ENCODE assay signal across 12 cellular contexts in the genomic region with DNA sequence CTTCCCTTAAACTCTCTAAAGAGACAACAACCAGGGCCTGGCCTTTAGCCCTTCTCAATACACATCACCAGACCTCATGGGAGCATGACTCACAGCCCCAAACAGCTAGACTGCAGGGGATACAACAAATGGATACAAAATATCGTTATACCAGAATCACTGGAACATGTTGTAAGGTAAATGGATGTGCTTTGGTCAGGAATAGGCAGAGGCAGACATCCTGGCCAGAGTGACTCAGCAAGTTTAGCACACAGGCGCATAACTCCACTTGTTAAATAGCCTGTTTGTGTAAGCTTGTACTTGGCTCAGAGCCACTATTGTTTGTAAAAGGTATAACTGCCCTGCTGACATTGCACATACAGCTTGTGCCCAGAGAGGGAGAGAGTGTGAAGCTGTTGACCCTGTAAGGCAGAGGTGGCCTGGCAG. TPM values are rescaled to one million over a fixed set of nuclear protein-coding genes. Genes with fewer than 3 reads are reported as not detected.
DNase-seq lines count a peak whose midpoint lies in the region; ATAC-seq, FAIRE-seq and TF ChIP-seq lines count a peak whose summit lies in the region.
"Had no signal": no experiment of that assay in that cellular context is flagged by ENCODE, and none has a peak within 500 bp of the region (broad histone marks: within the 10 kb centered on the region; RNA-seq: fewer than 3 reads in every experiment).

No MANE protein-coding gene starts in this region.

- H2BK5ac ChIP-seq in mesenchymal stem cell (ENCODE audit: low read depth, low read length, poor library complexity, severe bottlenecking) = no peak overlapping the region

- no peaks in the 10 kb centered on the region for H3K27me3 Mint-ChIP-seq in activated T-cell treated with anti-CD3 and anti-CD28 coated beads, Interleukin-2, amount 50 U/mL, for 4 hours (ENCODE audit: low read depth)

- no peak overlapping the region for H3K4me3 ChIP-seq in K562
- no peak overlapping the region for H3K4me3 ChIP-seq in mesenchymal stem cell (ENCODE audit: insufficient read depth in 1 of 2, low read depth in 1 of 2, low read length in 2 of 2)

- H3K14ac ChIP-seq in mesenchymal stem cell (ENCODE audit: low read length in 2 of 2) = no peak overlapping the region

- in situ Hi-C loops in K562 (cut with MboI) = no loop called here

- H3K4ac ChIP-seq in mesenchymal stem cell (ENCODE audit: low read depth in 1 of 2, low read length in 2 of 2) = no peak overlapping the region

- H2AK5ac ChIP-seq in mesenchymal stem cell (ENCODE audit: low read length, severe bottlenecking) = no peak overlapping the region

- 0 out of 4 replicates have a peak overlapping the region, but pooled peaks of 1 of the 2 experiments have one; percentile 55 for H3K9ac ChIP-seq in K562 (ENCODE audit: insufficient read depth in 1 of 2, low read depth in 2 of 2, low read length in 2 of 2)
- peak overlapping the region; percentile 30 for H3K9ac ChIP-seq in mesenchymal stem cell (ENCODE audit: low read length)

- peak overlapping the region; percentile 51; the same call in 1 of the 2 replicates for H2AFZ ChIP-seq in K562 (ENCODE audit: low read depth, low read length)
- H2AFZ ChIP-seq in mesenchymal stem cell (ENCODE audit: low read depth, low read length) = no peak overlapping the region

- H4K91ac ChIP-seq in mesenchymal stem cell (ENCODE audit: low read length) = no peak overlapping the region

- POLR2A ChIA-PET in K562 (lab: Yijun Ruan, JAX) = interaction anchor here (1.0 kb wide), 1 partner anchor 17 kb away, joined by 3 read pairs; no protein-coding TSS in a partner anchor

- DNase-seq in COLO668 (lab: John Stamatoyannopoulos, UW; ENCODE audit: unreplicated experiment) (peak; percentile 14), HuH-7 (ENCODE audit: low spot score) (peak; percentile 17), K562 (ENCODE audit: extremely low read depth in 1 of 4, low spot score in 3 of 4) (peak in 2 of 4 experiments; percentile 27 to 49), mesenchymal stem cell (peak; percentile 85), NCI-H510A (lab: John Stamatoyannopoulos, UW) (no peak)
- no peak for DNase-seq in activated T-cell treated with anti-CD3 and anti-CD28 coated beads, Interleukin-2, amount 50 U/mL, for 1 hour
- no peak for DNase-seq in activated T-cell treated with anti-CD3 and anti-CD28 coated beads, Interleukin-2, amount 50 U/mL, for 4 hours
- DNase-seq: GDM1, NCI-H187 had no signal

- no peak overlapping the region for H4K8ac ChIP-seq in mesenchymal stem cell (ENCODE audit: low read length)

- intact Hi-C loops in K562 (cut with micrococcal nuclease) = no loop called here

- H3K79me2 ChIP-seq in K562 (ENCODE audit: control insufficient read depth, insufficient read depth, low read length) = no peaks in the 10 kb centered on the region

- no peak for TF ChIP-seq RAD21 in K562 (CRISPR knock-in tag; conservative IDR thresholded peaks at IDR 0.05 in 1 of 2, IDR thresholded peaks at IDR 0.05 in 1 of 2)

- H3K18ac ChIP-seq in mesenchymal stem cell (ENCODE audit: low read depth in 1 of 2, low read length in 2 of 2) = peak overlapping the region in 1 of 2 experiments; percentile 61

- H3K4me2 ChIP-seq in K562 (ENCODE audit: insufficient read depth, low read length) (no peak overlapping the region), mesenchymal stem cell (ENCODE audit: low read length, poor library complexity, severe bottlenecking) (no peak overlapping the region)

- H2BK120ac ChIP-seq in mesenchymal stem cell (ENCODE audit: low read depth, low read length) = no peak overlapping the region

- no peaks in the 10 kb centered on the region for H3K9me3 Mint-ChIP-seq in activated T-cell treated with anti-CD3 and anti-CD28 coated beads, Interleukin-2, amount 50 U/mL, for 4 hours
- H3K9me3 Mint-ChIP-seq: T-helper 1 cell treated with Interleukin-12 subunit alpha and Interleukin-12 subunit beta and Interleukin-4 antibody, amounts not matched to agents 30 μg/mL and 1 μg/mL, for 36 hours had no signal

- H3K36me3 ChIP-seq in K562 (ENCODE audit: control insufficient read depth, insufficient read depth, low read length) (peaks cover 27% of the 10 kb centered on the region), mesenchymal stem cell (ENCODE audit: control insufficient read depth in 1 of 2, insufficient read depth in 2 of 2, low read depth in 1 of 2, low read length in 2 of 2) (peaks cover 3 to 16% of the 10 kb centered on the region in 2 experiments)

- H3K36me3 Mint-ChIP-seq in activated T-cell treated with anti-CD3 and anti-CD28 coated beads, Interleukin-2, amount 50 U/mL, for 4 hours (ENCODE audit: insufficient read depth) = peaks cover 30% of the 10 kb centered on the region

- no peak overlapping the region for H3K4me3 Mint-ChIP-seq in activated T-cell treated with anti-CD3 and anti-CD28 coated beads, Interleukin-2, amount 50 U/mL, for 4 hours
- H3K4me3 Mint-ChIP-seq: T-helper 1 cell treated with Interleukin-12 subunit alpha and Interleukin-12 subunit beta and Interleukin-4 antibody, amounts not matched to agents 30 μg/mL and 1 μg/mL, for 36 hours had no signal

- H3K4me1 Mint-ChIP-seq in activated T-cell treated with anti-CD3 and anti-CD28 coated beads, Interleukin-2, amount 50 U/mL, for 4 hours (ENCODE audit: low read depth) = no peaks in the 10 kb centered on the region

- TF ChIP-seq POLR2A in K562 (conservative IDR thresholded peaks at IDR 0.05) = no peak

- BruUV-seq in K562 (replicated peaks; lab: Mats Ljungman, UMichigan) = no TSS peak

- CTCF ChIA-PET in K562 (lab: Yijun Ruan, JAX; ENCODE audit: low intra/inter-chr PET ratio) = no interaction called here

- H2BK12ac ChIP-seq in mesenchymal stem cell (ENCODE audit: low read length in 2 of 2) = peak overlapping the region in 1 of 2 experiments; percentile 40

- no peaks in the 10 kb centered on the region for H4K20me1 ChIP-seq in K562 (replicated peaks; ENCODE audit: control insufficient read depth, insufficient read depth, low read length)

- peak; percentile 88 for FAIRE-seq in K562 (lab: Jason Lieb, UNC)
- FAIRE-seq: endometrium had no signal

- peak overlapping the region; percentile 36; the same call in 1 of the 3 replicates for H3K27ac ChIP-seq in K562 (ENCODE audit: extremely low read depth, low read depth, low read length)
- H3K27ac ChIP-seq in mesenchymal stem cell (ENCODE audit: low read length, poor library complexity, severe bottlenecking) = peak overlapping the region; percentile 29

- no peak for TF ChIP-seq CTCF in K562 (IDR thresholded peaks at IDR 0.05 in 2 of 3, conservative IDR thresholded peaks at IDR 0.05 in 1 of 3; ENCODE audit: insufficient read depth in 2 of 3, low read depth in 1 of 3, low read length in 3 of 3)

- WGBS in K562 (ENCODE audit: insufficient coverage, low coverage, missing lambda C conversion rate) = 46% methylated on average over 2 of the region's 2 CpGs
- WGBS in mesenchymal stem cell = 17% methylated on average over 2 of the region's 2 CpGs

- no peak overlapping the region for H3K23ac ChIP-seq in mesenchymal stem cell (ENCODE audit: low read length in 2 of 2)

- H3K27me3 ChIP-seq in K562 (ENCODE audit: control insufficient read depth in 2 of 2, insufficient read depth in 2 of 2, low read length in 2 of 2) (no peaks in the 10 kb centered on the region), mesenchymal stem cell (ENCODE audit: control insufficient read depth in 1 of 2, insufficient read depth in 1 of 2, low read length in 2 of 2) (no peaks in the 10 kb centered on the region)

- TF ChIP-seq EP300 in K562 (IDR thresholded peaks at IDR 0.05; ENCODE audit: low read length) = no peak

- H3K79me1 ChIP-seq in mesenchymal stem cell (replicated peaks; ENCODE audit: low read length, poor library complexity, severe bottlenecking) = peaks cover 15% of the 10 kb centered on the region

- ATAC-seq in K562 (peak; percentile 65), GM21576 (IDR thresholded peaks at IDR 0.05; ENCODE audit: unreplicated experiment) (no peak)
- ATAC-seq in activated T-cell treated with anti-CD3 and anti-CD28 coated beads, Interleukin-2, amount 50 U/mL, for 4 hours = no peak

- H3K9me3 ChIP-seq in K562 (replicated peaks; ENCODE audit: control insufficient read depth, insufficient read depth, low read depth, low read length) (no peaks in the 10 kb centered on the region), mesenchymal stem cell (ENCODE audit: control insufficient read depth, low read length) (no peaks in the 10 kb centered on the region)

- H3K4me1 ChIP-seq in K562 (replicated peaks in 1 of 2; ENCODE audit: control insufficient read depth in 2 of 2, insufficient read depth in 2 of 2, low read length in 2 of 2) (peaks cover 0 to 3% of the 10 kb centered on the region in 2 experiments; a peak in 1 of 5 replicates), mesenchymal stem cell (ENCODE audit: control insufficient read depth, insufficient read depth, low read depth, low read length) (peaks cover 8% of the 10 kb centered on the region)

- H2BK15ac ChIP-seq in mesenchymal stem cell (ENCODE audit: low read depth, poor library complexity, severe bottlenecking) = no peak overlapping the region

- no peaks in the 10 kb centered on the region for H3K9me1 ChIP-seq in K562 (ENCODE audit: control insufficient read depth, insufficient read depth, low read length)

RNA-seq across cellular contexts. Expression of a gene that starts 18.3 kb away (rescaled TPM):
- 57.8 and 101 TPM in 2 replicates for total RNA-seq in K562 (2011; cell fraction: chromatin; rRNA removed; ENCODE audit: low replicate concordance)
- total RNA-seq in K562 (2011; cell fraction: nucleolus; rRNA removed) = 176 and 180 TPM in 2 replicates
- total RNA-seq in K562 (2011; cell fraction: nucleoplasm; rRNA removed) = 145 and 176 TPM in 2 replicates
- total RNA-seq in K562 (2014; rRNA removed) (65.0 and 81.7 TPM in 2 replicates), K562 (2014; rRNA removed; fragmentation: Illumina TruSeq; extraction: Trizol) (39.1 and 41.2 TPM in 2 replicates), K562 (2015; rRNA removed; fragmentation: Illumina TruSeq; extraction: Trizol) (52.1 and 52.3 TPM in 2 replicates), K562 (2021) (51.4 and 52.9 TPM in 2 replicates)
- polyA plus RNA-seq in K562 (2011; rRNA removed) (89.6 and 93.6 TPM in 2 replicates), K562 (2014; fragmentation: Illumina TruSeq; extraction: Trizol) (43.2 and 46.0 TPM in 2 replicates), K562 (2014; fragmentation: Nextera tagmentation; extraction: Ambion mirVana) (10 to 100 TPM in 1 of 2 experiments, 1 to 10 TPM in 1; 6.1 to 12.5 TPM), K562 (2014; rRNA removed) (65.9 and 68.3 TPM in 2 replicates)
- 131 and 147 TPM in 2 replicates for polyA plus RNA-seq in K562 (2011; cell fraction: cytosol; rRNA removed)
- polyA plus RNA-seq in K562 (2011; cell fraction: nucleus; rRNA removed) = 62.7 and 65.8 TPM in 2 replicates
- polyA plus RNA-seq in K562 (2012) = 41.0 and 89.5 TPM in 2 replicates
- 56.1 and 68.1 TPM in 2 replicates for polyA minus RNA-seq in K562 (2011; rRNA and poly(A)+ RNA removed)
- polyA minus RNA-seq in K562 (2011; cell fraction: cytosol; rRNA and poly(A)+ RNA removed) = 35.5 and 37.0 TPM in 2 replicates
- polyA minus RNA-seq in K562 (2011; cell fraction: nucleus; rRNA and poly(A)+ RNA removed) = 37.3 and 49.7 TPM in 2 replicates
- 118 TPM for polyA plus RNA-seq in mesenchymal stem cell (2013, experiment 1 of 2)
- 123 TPM for polyA plus RNA-seq in mesenchymal stem cell (2013, experiment 2 of 2)
- total RNA-seq in activated T-cell treated with anti-CD3 and anti-CD28 coated beads, Interleukin-2, amount 50 U/mL, for 4 hours = 10 to 100 TPM; 48.9 to 66.6 (median 57.3) TPM

RNA-seq across cellular contexts. Expression of a gene that starts 46.7 kb away (rescaled TPM):
- total RNA-seq in K562 (2011; cell fraction: chromatin; rRNA removed; ENCODE audit: low replicate concordance) = not detected in 2 replicates
- not detected in 2 replicates for total RNA-seq in K562 (2011; cell fraction: nucleolus; rRNA removed)
- total RNA-seq in K562 (2011; cell fraction: nucleoplasm; rRNA removed) = not detected in 2 replicates
- total RNA-seq in K562 (2014; rRNA removed) (not detected in 2 replicates), K562 (2014; rRNA removed; fragmentation: Illumina TruSeq; extraction: Trizol) (not detected in 2 replicates), K562 (2015; rRNA removed; fragmentation: Illumina TruSeq; extraction: Trizol) (not detected in 2 replicates), K562 (2021) (not detected in 2 replicates)
- polyA plus RNA-seq in K562 (2011; rRNA removed) (not detected in 2 replicates), K562 (2014; fragmentation: Illumina TruSeq; extraction: Trizol) (not detected in 2 replicates), K562 (2014; fragmentation: Nextera tagmentation; extraction: Ambion mirVana) (under 1 TPM in 1 of 2 experiments, not detected in 1; 0.01 TPM), K562 (2014; rRNA removed) (0.08 TPM in 1 of 2 replicates, not detected in the other)
- polyA plus RNA-seq in K562 (2011; cell fraction: cytosol; rRNA removed) = 0.01 TPM in 1 of 2 replicates, not detected in the other
- polyA plus RNA-seq in K562 (2011; cell fraction: nucleus; rRNA removed) = not detected in 2 replicates
- polyA plus RNA-seq in K562 (2012) = 0.21 TPM in 1 of 2 replicates, not detected in the other
- polyA minus RNA-seq in K562 (2011; rRNA and poly(A)+ RNA removed) = 0.03 TPM in 1 of 2 replicates, not detected in the other
- not detected in 2 replicates for polyA minus RNA-seq in K562 (2011; cell fraction: cytosol; rRNA and poly(A)+ RNA removed)
- not detected in 2 replicates for polyA minus RNA-seq in K562 (2011; cell fraction: nucleus; rRNA and poly(A)+ RNA removed)
- not detected for polyA plus RNA-seq in mesenchymal stem cell (2013, experiment 1 of 2)
- polyA plus RNA-seq in mesenchymal stem cell (2013, experiment 2 of 2) = not detected
- total RNA-seq in activated T-cell treated with anti-CD3 and anti-CD28 coated beads, Interleukin-2, amount 50 U/mL, for 4 hours = not detected

Comparison
In these comparisons a context has a peak if more than half of its experiments do, and no peak if none do; other contexts are left out.
1. DNase-seq: peak in COLO668 (single experiment), HuH-7 (single experiment) and mesenchymal stem cell (single experiment); none in activated T-cell treated with anti-CD3 and anti-CD28 coated beads, Interleukin-2, amount 50 U/mL, for 1 hour (single experiment), NCI-H510A (single experiment) and activated T-cell treated with anti-CD3 and anti-CD28 coated beads, Interleukin-2, amount 50 U/mL, for 4 hours (single experiment).